In genomic region chr13:110387451-110388140, GRCh38 we compare ENCODE assay signal across 8 cellular contexts.
DNase-seq lines count a peak whose midpoint lies in the region; ATAC-seq and TF ChIP-seq lines count a peak whose summit lies in the region.

No MANE protein-coding gene starts in this region.

- TF ChIP-seq POLR2A in body of pancreas (IDR thresholded peaks at IDR 0.05), result no peak

- H3K4me3 ChIP-seq in body of pancreas (no peak overlapping the region), mucosa of rectum (ENCODE audit: low read length in 2 of 2) (no peak overlapping the region)

- H3K36me3 Mint-ChIP-seq in activated CD4-positive, alpha-beta T cell treated with anti-CD3 and anti-CD28 coated beads for 36 hours (ENCODE audit: low read depth), result no peaks in the 10 kb centered on the region

- 40 to 45% methylated on average over 18 to 26 of the region's 26 CpGs for WGBS in body of pancreas, 2 donors

- POLR2A ChIA-PET in activated CD4-positive, alpha-beta T cell treated with anti-CD3 and anti-CD28 coated beads for 36 hours (lab: Charles Lee), result no interaction called here

- no peak for TF ChIP-seq CTCF in body of pancreas (IDR thresholded peaks at IDR 0.05)

- no peaks in the 10 kb centered on the region for H3K4me1 ChIP-seq in body of pancreas
- H3K4me1 ChIP-seq in mucosa of rectum (ENCODE audit: control insufficient read depth in 2 of 2, insufficient read depth in 2 of 2, low read length in 2 of 2), result peaks cover 4 to 9% of the 10 kb centered on the region in 2 donors

- peak; percentile 76 for ATAC-seq in activated CD4-positive, alpha-beta T cell treated with anti-CD3 and anti-CD28 coated beads for 36 hours
- ATAC-seq in HG03103 (IDR thresholded peaks at IDR 0.05; ENCODE audit: low read depth, unreplicated experiment), result peak; percentile 84
- peak; percentile 40 for ATAC-seq in body of pancreas

- intact Hi-C loops in activated CD4-positive, alpha-beta T cell treated with anti-CD3 and anti-CD28 coated beads for 36 hours (cut with DNase I, micrococcal nuclease), result loop anchor here in 1 of 2 experiments (10.0 kb wide), 1 partner anchor 253 kb away; no protein-coding TSS in a partner anchor
- intact Hi-C loops in body of pancreas (cut with DNase I), result no loop called here

- peaks cover 36% of the 10 kb centered on the region for H3K27me3 Mint-ChIP-seq in activated CD4-positive, alpha-beta T cell treated with anti-CD3 and anti-CD28 coated beads for 36 hours

- H3K36me3 ChIP-seq in body of pancreas (replicated peaks in 1 of 2; ENCODE audit: insufficient read depth in 1 of 2, low read depth in 2 of 2), result no peaks in the 10 kb centered on the region
- no peaks in the 10 kb centered on the region for H3K36me3 ChIP-seq in mucosa of rectum (ENCODE audit: control insufficient read depth in 2 of 2, insufficient read depth in 2 of 2, low read length in 2 of 2)

- peak overlapping the region in 1 of 2 donors; percentile 11 for H3K9ac ChIP-seq in mucosa of rectum (ENCODE audit: low read depth in 1 of 2, low read length in 2 of 2)

- peaks cover 8% of the 10 kb centered on the region for H3K4me1 Mint-ChIP-seq in activated CD4-positive, alpha-beta T cell treated with anti-CD3 and anti-CD28 coated beads for 36 hours

- CTCF ChIA-PET in activated CD4-positive, alpha-beta T cell treated with anti-CD3 and anti-CD28 coated beads for 36 hours (lab: Charles Lee), result interaction anchor here (0.6 kb wide), 1 partner anchor 1486 kb away, joined by 4 read pairs; no protein-coding TSS in a partner anchor

- H3K9me3 Mint-ChIP-seq in activated CD4-positive, alpha-beta T cell treated with anti-CD3 and anti-CD28 coated beads for 36 hours (ENCODE audit: low read depth), result peaks cover 6% of the 10 kb centered on the region

- H3K27me3 ChIP-seq in body of pancreas (no peaks in the 10 kb centered on the region), mucosa of rectum (ENCODE audit: control insufficient read depth in 2 of 2, insufficient read depth in 2 of 2, low read length in 2 of 2) (peaks cover 0 to 4% of the 10 kb centered on the region in 2 donors)

- H3K9me3 ChIP-seq in body of pancreas (no peaks in the 10 kb centered on the region), mucosa of rectum (ENCODE audit: control insufficient read depth in 2 of 2, low read length in 2 of 2) (no peaks in the 10 kb centered on the region)

- H3K27ac ChIP-seq in body of pancreas, result peak overlapping the region in 2 of 4 donors; percentile 16 to 42
- H3K27ac ChIP-seq in mucosa of rectum (ENCODE audit: low read depth in 2 of 2, low read length in 2 of 2), result peak overlapping the region; percentile 19 to 69

- H3K27ac Mint-ChIP-seq in activated CD4-positive, alpha-beta T cell treated with anti-CD3 and anti-CD28 coated beads for 36 hours, result no peak overlapping the region

- no peak overlapping the region for H3K4me3 Mint-ChIP-seq in activated CD4-positive, alpha-beta T cell treated with anti-CD3 and anti-CD28 coated beads for 36 hours

- DNase-seq in activated CD4-positive, alpha-beta T cell treated with anti-CD3 and anti-CD28 coated beads for 36 hours, result peak; percentile 46
- DNase-seq in activated CD4-positive, alpha-beta T cell treated with anti-CD3 and anti-CD28 coated beads, Interleukin-2, amount 50 U/mL, for 4 hours, result no peak
- DNase-seq in body of pancreas (no peak), NCI-H526 (lab: John Stamatoyannopoulos, UW) (no peak), HT-29 (ENCODE audit: low spot score) (no peak)
- no peak for DNase-seq in stimulated activated CD4-positive, alpha-beta T cell treated with anti-CD3 and anti-CD28 coated beads, Interleukin-12 subunit alpha, Interleukin-12 subunit beta, amount 100 ng/mL, for 4 hours
